1 cellular context compared by ENCODE assay signal in genomic region chr22:16838073-16838472, GRCh38.
TF ChIP-seq lines count a peak whose summit lies in the region.

No MANE protein-coding gene starts in this region.

TF ChIP-seq in HepG2, 621 proteins besides CTCF, POLR2A, EP300 and RAD21:
- TF ChIP-seq MAFK (conservative IDR thresholded peaks at IDR 0.05 in 1 of 2, IDR thresholded peaks at IDR 0.05 in 1 of 2; ENCODE audit: low read length in 2 of 2) (peak; percentile 57 to 83; a peak in 3 of 4 replicates), MAFF (IDR thresholded peaks at IDR 0.05; ENCODE audit: low read depth, low read length) (peak; percentile 75), SNAPC2 (CRISPR knock-in tag; IDR thresholded peaks at IDR 0.05) (no peak)
